In genomic region chr3:156795890-156796451, GRCh38 we compare ENCODE assay signal across 1 cellular context.
TF ChIP-seq lines count a peak whose summit lies in the region.

No MANE protein-coding gene starts in this region.

TF ChIP-seq in K562, 482 proteins besides CTCF, POLR2A, EP300 and RAD21 (continued from another document and continues in another):
- TF ChIP-seq, protein P1, sequence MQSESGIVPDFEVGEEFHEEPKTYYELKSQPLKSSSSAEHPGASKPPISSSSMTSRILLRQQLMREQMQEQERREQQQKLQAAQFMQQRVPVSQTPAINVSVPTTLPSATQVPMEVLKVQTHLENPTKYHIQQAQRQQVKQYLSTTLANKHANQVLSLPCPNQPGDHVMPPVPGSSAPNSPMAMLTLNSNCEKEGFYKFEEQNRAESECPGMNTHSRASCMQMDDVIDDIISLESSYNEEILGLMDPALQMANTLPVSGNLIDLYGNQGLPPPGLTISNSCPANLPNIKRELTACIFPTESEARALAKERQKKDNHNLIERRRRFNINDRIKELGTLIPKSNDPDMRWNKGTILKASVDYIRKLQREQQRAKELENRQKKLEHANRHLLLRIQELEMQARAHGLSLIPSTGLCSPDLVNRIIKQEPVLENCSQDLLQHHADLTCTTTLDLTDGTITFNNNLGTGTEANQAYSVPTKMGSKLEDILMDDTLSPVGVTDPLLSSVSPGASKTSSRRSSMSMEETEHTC (IDR thresholded peaks at IDR 0.05), result no peak
- TF ChIP-seq ETV1 (tag; conservative IDR thresholded peaks at IDR 0.05; ENCODE audit: low read depth) (peak; percentile 32; the same call in 1 of the 2 replicates), ATF3 (IDR thresholded peaks at IDR 0.05) (peak; percentile 52), ATF3 (CRISPR knock-in tag; conservative IDR thresholded peaks at IDR 0.05) (no peak), CBX8 (IDR thresholded peaks at IDR 0.05; ENCODE audit: borderline replicate concordance, extremely low read depth, low read depth, low read length, poor library complexity, severe bottlenecking) (no peak), NCOA2 (IDR thresholded peaks at IDR 0.05; ENCODE audit: partially characterized antibody in 2 of 2) (no peak), TCF7L2 (IDR thresholded peaks at IDR 0.05; ENCODE audit: low read depth, low read length) (no peak), SPI1 (IDR thresholded peaks at IDR 0.05; ENCODE audit: borderline replicate concordance, low read depth, low read length) (no peak), ZBED1 (IDR thresholded peaks at IDR 0.05) (no peak), RBM39 (optimal IDR thresholded peaks at IDR 0.05; ENCODE audit: low read depth, low read length) (no peak), ATF7 (IDR thresholded peaks at IDR 0.05) (peak; percentile 26; the same call in 1 of the 2 replicates), PYGO2 (tag; IDR thresholded peaks at IDR 0.05) (no peak), ARID1B (IDR thresholded peaks at IDR 0.05) (no peak), C11orf30 (IDR thresholded peaks at IDR 0.05; ENCODE audit: low read depth) (peak; percentile 96), HOXB6 (CRISPR knock-in tag; IDR thresholded peaks at IDR 0.05; ENCODE audit: borderline replicate concordance) (no peak), IRF1 (CRISPR knock-in tag; IDR thresholded peaks at IDR 0.05; ENCODE audit: borderline replicate concordance) (no peak), MGA (IDR thresholded peaks at IDR 0.05) (no peak), CEBPG (CRISPR knock-in tag; IDR thresholded peaks at IDR 0.05) (no peak), CEBPG (tag; conservative IDR thresholded peaks at IDR 0.05 in 1 of 2, IDR thresholded peaks at IDR 0.05 in 1 of 2) (peak in 1 of 2 experiments; percentile 32; a peak in 1 of 4 replicates), SAFB (IDR thresholded peaks at IDR 0.05; ENCODE audit: borderline replicate concordance, low read depth, low read length) (no peak), E2F4 (CRISPR knock-in tag; IDR thresholded peaks at IDR 0.05; ENCODE audit: low read depth) (no peak), ZNF740 (CRISPR knock-in tag; IDR thresholded peaks at IDR 0.05) (no peak), ZNF740 (tag; IDR thresholded peaks at IDR 0.05) (no peak), CREBBP (IDR thresholded peaks at IDR 0.05; ENCODE audit: low read depth, low read length) (no peak)
- TF ChIP-seq, protein P2, sequence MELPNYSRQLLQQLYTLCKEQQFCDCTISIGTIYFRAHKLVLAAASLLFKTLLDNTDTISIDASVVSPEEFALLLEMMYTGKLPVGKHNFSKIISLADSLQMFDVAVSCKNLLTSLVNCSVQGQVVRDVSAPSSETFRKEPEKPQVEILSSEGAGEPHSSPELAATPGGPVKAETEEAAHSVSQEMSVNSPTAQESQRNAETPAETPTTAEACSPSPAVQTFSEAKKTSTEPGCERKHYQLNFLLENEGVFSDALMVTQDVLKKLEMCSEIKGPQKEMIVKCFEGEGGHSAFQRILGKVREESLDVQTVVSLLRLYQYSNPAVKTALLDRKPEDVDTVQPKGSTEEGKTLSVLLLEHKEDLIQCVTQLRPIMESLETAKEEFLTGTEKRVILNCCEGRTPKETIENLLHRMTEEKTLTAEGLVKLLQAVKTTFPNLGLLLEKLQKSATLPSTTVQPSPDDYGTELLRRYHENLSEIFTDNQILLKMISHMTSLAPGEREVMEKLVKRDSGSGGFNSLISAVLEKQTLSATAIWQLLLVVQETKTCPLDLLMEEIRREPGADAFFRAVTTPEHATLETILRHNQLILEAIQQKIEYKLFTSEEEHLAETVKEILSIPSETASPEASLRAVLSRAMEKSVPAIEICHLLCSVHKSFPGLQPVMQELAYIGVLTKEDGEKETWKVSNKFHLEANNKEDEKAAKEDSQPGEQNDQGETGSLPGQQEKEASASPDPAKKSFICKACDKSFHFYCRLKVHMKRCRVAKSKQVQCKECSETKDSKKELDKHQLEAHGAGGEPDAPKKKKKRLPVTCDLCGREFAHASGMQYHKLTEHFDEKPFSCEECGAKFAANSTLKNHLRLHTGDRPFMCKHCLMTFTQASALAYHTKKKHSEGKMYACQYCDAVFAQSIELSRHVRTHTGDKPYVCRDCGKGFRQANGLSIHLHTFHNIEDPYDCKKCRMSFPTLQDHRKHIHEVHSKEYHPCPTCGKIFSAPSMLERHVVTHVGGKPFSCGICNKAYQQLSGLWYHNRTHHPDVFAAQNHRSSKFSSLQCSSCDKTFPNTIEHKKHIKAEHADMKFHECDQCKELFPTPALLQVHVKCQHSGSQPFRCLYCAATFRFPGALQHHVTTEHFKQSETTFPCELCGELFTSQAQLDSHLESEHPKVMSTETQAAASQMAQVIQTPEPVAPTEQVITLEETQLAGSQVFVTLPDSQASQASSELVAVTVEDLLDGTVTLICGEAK (IDR thresholded peaks at IDR 0.05), result peak; percentile 27; the same call in 1 of the 2 replicates
- TF ChIP-seq, protein P2 (CRISPR knock-in tag; IDR thresholded peaks at IDR 0.05), result no peak
